Comparison of ENCODE assay signal across 27 cellular contexts in genomic region chr6:113315879-113316278, GRCh38.
DNase-seq lines count a peak whose midpoint lies in the region; ATAC-seq and TF ChIP-seq lines count a peak whose summit lies in the region.
"Had no signal": no experiment of that assay in that cellular context is flagged by ENCODE, and none has a peak within 500 bp of the region (broad histone marks: within the 10 kb centered on the region; RNA-seq: fewer than 3 reads in every experiment).

No MANE protein-coding gene starts in this region.

- no peak overlapping the region for H2BK15ac ChIP-seq in mesenchymal stem cell (ENCODE audit: low read depth, poor library complexity, severe bottlenecking)

- no peak overlapping the region for H4K91ac ChIP-seq in mesenchymal stem cell (ENCODE audit: low read length)

- H3K4ac ChIP-seq in mesenchymal stem cell (ENCODE audit: low read depth in 1 of 2, low read length in 2 of 2) = no peak overlapping the region

- 79% methylated on average over 3 of the region's 4 CpGs for WGBS in mesenchymal stem cell

- H2BK5ac ChIP-seq in mesenchymal stem cell (ENCODE audit: low read depth, low read length, poor library complexity, severe bottlenecking) = no peak overlapping the region

- H3K4me1 ChIP-seq in right atrium auricular region (no peaks in the 10 kb centered on the region), mesenchymal stem cell (ENCODE audit: control insufficient read depth, insufficient read depth, low read depth, low read length) (no peaks in the 10 kb centered on the region)
- H3K4me1 ChIP-seq: adrenal gland, colonic mucosa had no signal

- H3K18ac ChIP-seq in mesenchymal stem cell (ENCODE audit: low read depth in 1 of 2, low read length in 2 of 2) = no peak overlapping the region

- H3K79me1 ChIP-seq in mesenchymal stem cell (replicated peaks; ENCODE audit: low read length, poor library complexity, severe bottlenecking) = no peaks in the 10 kb centered on the region

- H4K8ac ChIP-seq in mesenchymal stem cell (ENCODE audit: low read length) = no peak overlapping the region

- H3K4me3 ChIP-seq in right atrium auricular region (no peak overlapping the region), mesenchymal stem cell (ENCODE audit: insufficient read depth in 1 of 2, low read depth in 1 of 2, low read length in 2 of 2) (no peak overlapping the region)
- H3K4me3 ChIP-seq: adrenal gland, colonic mucosa, SJCRH30 had no signal

- H3K4me2 ChIP-seq in mesenchymal stem cell (ENCODE audit: low read length, poor library complexity, severe bottlenecking) = no peak overlapping the region

- ATAC-seq in Right ventricle myocardium inferior (peak; percentile 81), GM19395 (IDR thresholded peaks at IDR 0.05; ENCODE audit: unreplicated experiment) (no peak)
- ATAC-seq: activated CD8-positive, alpha-beta memory T cell treated with anti-CD3 and anti-CD28 coated beads, Interleukin-2, amount 10 ng/mL, durations not matched to agents 7 days and 5 days; activated T-cell treated with anti-CD3 and anti-CD28 coated beads, Interleukin-2, amount 50 U/mL, for 72 hours; naive thymus-derived CD8-positive, alpha-beta T cell; stimulated activated effector memory CD8-positive, alpha-beta T cell treated with anti-CD3 and anti-CD28 coated beads, Interleukin-12 subunit alpha, Interleukin-12 subunit beta, amount 100 ng/mL, for 72 hours; WTC11 had no signal

- H3K36me3 ChIP-seq in right atrium auricular region (no peaks in the 10 kb centered on the region), mesenchymal stem cell (ENCODE audit: control insufficient read depth in 1 of 2, insufficient read depth in 2 of 2, low read depth in 1 of 2, low read length in 2 of 2) (no peaks in the 10 kb centered on the region)
- H3K36me3 ChIP-seq: adrenal gland, colonic mucosa, SJCRH30 had no signal

- no peak overlapping the region for H2BK12ac ChIP-seq in mesenchymal stem cell (ENCODE audit: low read length in 2 of 2)

- H3K23ac ChIP-seq in mesenchymal stem cell (ENCODE audit: low read length in 2 of 2) = no peak overlapping the region

- TF ChIP-seq CTCF in right atrium auricular region (IDR thresholded peaks at IDR 0.05) = no peak

- peak overlapping the region; percentile 42 for H3K9ac ChIP-seq in mesenchymal stem cell (ENCODE audit: low read length)

- DNase-seq in Right ventricle myocardium inferior (ENCODE audit: missing footprints) = no peak
- DNase-seq in right atrium auricular region (ENCODE audit: low spot score) = no peak
- peak; percentile 26 for DNase-seq in fibroblast of peridontal ligament (ENCODE audit: extremely low read depth)
- DNase-seq in mesenchymal stem cell = peak; percentile 16
- no peak for DNase-seq in NCI-H2196 treated with DMSO at 0.1 percent for 48 hours (lab: John Stamatoyannopoulos, UW; ENCODE audit: unreplicated experiment)
- no peak for DNase-seq in NCI-H1436 (lab: John Stamatoyannopoulos, UW)
- DNase-seq in DMS79 (lab: John Stamatoyannopoulos, UW) = no peak
- DNase-seq: activated CD4-positive, alpha-beta T cell treated with anti-CD3 and anti-CD28 coated beads, Interleukin-2, amount 10 ng/mL, durations not matched to agents 7 days and 5 days; activated CD8-positive, alpha-beta memory T cell treated with anti-CD3 and anti-CD28 coated beads, Interleukin-2, amount 10 ng/mL, durations not matched to agents 7 days and 5 days; activated naive CD4-positive, alpha-beta T cell treated with Interleukin-2 at 50 U/mL for 16 hours; activated T-cell treated with anti-CD3 and anti-CD28 coated beads, Interleukin-2, amount 50 U/mL, for 72 hours; adrenal gland; AML-193; CD4-positive, alpha-beta T cell; colonic mucosa; effector memory CD4-positive, alpha-beta T cell; glutamatergic neuron; IMR-90; naive thymus-derived CD8-positive, alpha-beta T cell; NCI-H1930; NCI-H526 treated with DMSO at 0.1 percent for 48 hours; occipital lobe; SJCRH30; stimulated activated CD4-positive, alpha-beta T cell treated with anti-CD3 and anti-CD28 coated beads, Interleukin-4, amount 100 ng/mL, for 24 hours had no signal

- no peak overlapping the region for H2AFZ ChIP-seq in mesenchymal stem cell (ENCODE audit: low read depth, low read length)

- H3K27me3 ChIP-seq in right atrium auricular region (no peaks in the 10 kb centered on the region), mesenchymal stem cell (ENCODE audit: control insufficient read depth in 1 of 2, insufficient read depth in 1 of 2, low read length in 2 of 2) (no peaks in the 10 kb centered on the region)
- H3K27me3 ChIP-seq: adrenal gland, colonic mucosa, SJCRH30 had no signal

- H3K14ac ChIP-seq in mesenchymal stem cell (ENCODE audit: low read length in 2 of 2) = no peak overlapping the region

- no peak overlapping the region for H2BK120ac ChIP-seq in mesenchymal stem cell (ENCODE audit: low read depth, low read length)

- H3K9me3 ChIP-seq in right atrium auricular region (no peaks in the 10 kb centered on the region), mesenchymal stem cell (ENCODE audit: control insufficient read depth, low read length) (no peaks in the 10 kb centered on the region)
- H3K9me3 ChIP-seq: adrenal gland, colonic mucosa, SJCRH30 had no signal

- H2AK5ac ChIP-seq in mesenchymal stem cell (ENCODE audit: low read length, severe bottlenecking) = no peak overlapping the region

- intact Hi-C loops in Right ventricle myocardium inferior (cut with DNase I) = no loop called here

- no peak overlapping the region for H3K27ac ChIP-seq in right atrium auricular region
- H3K27ac ChIP-seq in mesenchymal stem cell (ENCODE audit: low read length, poor library complexity, severe bottlenecking) = no peak overlapping the region
- H3K27ac ChIP-seq: adrenal gland, colonic mucosa, SJCRH30 had no signal

Comparison
In these comparisons a context has a peak if more than half of its experiments do, and no peak if none do; other contexts are left out.
1. DNase-seq: peak in fibroblast of peridontal ligament (single experiment) and mesenchymal stem cell (single experiment); none in Right ventricle myocardium inferior (single experiment), right atrium auricular region (single experiment), NCI-H2196 treated with DMSO at 0.1 percent for 48 hours (single experiment), NCI-H1436 (single experiment) and DMS79 (single experiment).